3 cellular contexts compared by ENCODE assay signal in genomic region chr15:90513893-90514292, GRCh38. TPM values are rescaled to one million over a fixed set of nuclear protein-coding genes. Genes with fewer than 3 reads are reported as not detected.
DNase-seq lines count a peak whose midpoint lies in the region; ATAC-seq, FAIRE-seq and TF ChIP-seq lines count a peak whose summit lies in the region.
"Not testable (repeated sequence)": the region's sequence is repeated elsewhere in the genome, so short reads cannot be mapped to it uniquely, and the experiment has no call there.

No MANE protein-coding gene starts in this region.

- not testable (repeated sequence) for H3K79me2 ChIP-seq in HepG2 (ENCODE audit: insufficient read depth, low read length)

- not testable (repeated sequence) for H3K36me3 ChIP-seq in HEK293 (ENCODE audit: control insufficient read depth in 2 of 2, insufficient read depth in 1 of 2, low read length in 2 of 2); HepG2 (replicated peaks in 1 of 2; ENCODE audit: control insufficient read depth in 1 of 2, insufficient read depth in 2 of 2, low read length in 2 of 2)

- not testable (repeated sequence) for H3K27me3 ChIP-seq in HepG2 (ENCODE audit: control insufficient read depth in 1 of 2, insufficient read depth in 2 of 2, low read length in 2 of 2)

- not testable (repeated sequence) for H3K4me3 ChIP-seq in A549; HEK293 (ENCODE audit: low read depth, low read length); HepG2 (replicated peaks in 1 of 3; ENCODE audit: insufficient read depth in 1 of 3, low read depth in 2 of 3, low read length in 3 of 3)

- 0 out of 3 replicates have a peak overlapping the region, but pooled peaks have one; percentile 9 for H3K4me2 ChIP-seq in A549
- H3K4me2 ChIP-seq in HepG2 (ENCODE audit: low read depth, low read length) = not testable (repeated sequence)

- BruUV-seq in HepG2 (replicated peaks; lab: Mats Ljungman, UMichigan) = not testable (repeated sequence)

- POLR2A ChIA-PET in A549 (lab: Yijun Ruan, JAX); HEK293 (lab: Yijun Ruan, JAX); HepG2 (lab: Yijun Ruan, JAX): not testable (repeated sequence)

- H3K9me3 ChIP-seq in A549; HEK293 (ENCODE audit: control insufficient read depth, insufficient read depth, low read depth, low read length): not testable (repeated sequence)
- H3K9me3 ChIP-seq in HepG2 (ENCODE audit: low read length) = peaks cover 14% of the 10 kb centered on the region; the same call in 1 of the 2 replicates

- TF ChIP-seq POLR2A in A549 (IDR thresholded peaks at IDR 0.05; ENCODE audit: low read length); HepG2 (IDR thresholded peaks at IDR 0.05; ENCODE audit: insufficient read depth in 1 of 2, low read depth in 2 of 2, low read length in 2 of 2): not testable (repeated sequence)

- in situ Hi-C loops in HepG2 (cut with HindIII; ENCODE audit: extremely low pct_ligation_motif_present, low pct_unique_long_range_greater_than_20kb) = not testable (repeated sequence)

- FAIRE-seq in A549 (lab: Jason Lieb, UNC); HepG2 (lab: Jason Lieb, UNC): not testable (repeated sequence)

- intact Hi-C loops in HepG2 (cut with micrococcal nuclease; ENCODE audit: unreplicated experiment) = not testable (repeated sequence)

- not testable (repeated sequence) for H2AFZ ChIP-seq in HepG2 (ENCODE audit: low read length)

- not testable (repeated sequence) for H4K20me1 ChIP-seq in HepG2 (ENCODE audit: insufficient read depth, low read length)

- not testable (repeated sequence) for TF ChIP-seq EP300 in A549 (IDR thresholded peaks at IDR 0.05); HepG2 (IDR thresholded peaks at IDR 0.05; ENCODE audit: low read depth in 2 of 2, low read length in 2 of 2); HepG2 (CRISPR knock-in tag; IDR thresholded peaks at IDR 0.05; ENCODE audit: borderline replicate concordance)

- TF ChIP-seq CTCF in A549 (IDR thresholded peaks at IDR 0.05); HEK293 (tag by site-specific recombination; IDR thresholded peaks at IDR 0.05); HepG2 (CRISPR knock-in tag; IDR thresholded peaks at IDR 0.05): not testable (repeated sequence)

- not testable (repeated sequence) for H3K9ac ChIP-seq in HepG2 (ENCODE audit: insufficient read depth, low read depth, low read length)

- WGBS in A549 (ENCODE audit: missing lambda C conversion rate) = 72% methylated on average over 2 of the region's 2 CpGs
- WGBS in HepG2 (ENCODE audit: low lambda C conversion rate) = 42% methylated on average over 2 of the region's 2 CpGs

- not testable (repeated sequence) for ATAC-seq in A549, HepG2

- not testable (repeated sequence) for H3K4me1 ChIP-seq in A549; HEK293 (ENCODE audit: control insufficient read depth, insufficient read depth, low read length); HepG2 (ENCODE audit: insufficient read depth, low read length)

- CTCF ChIA-PET in A549 (lab: Yijun Ruan, JAX) (interaction anchor here (0.7 to 3.6 kb wide), 5 partner anchors 14 to 418 kb away, joined by 3 to 22 read pairs (median 3); no protein-coding TSS in a partner anchor), HEK293 (lab: Yijun Ruan, JAX) (interaction anchor here (0.6 to 1.5 kb wide), 5 partner anchors 25 to 372 kb away, joined by 3 to 4 read pairs (median 3); no protein-coding TSS in a partner anchor)
- CTCF ChIA-PET in HepG2 (lab: Yijun Ruan, JAX; ENCODE audit: low intra/inter-chr PET ratio, low total read pairs) = not testable (repeated sequence)

- not testable (repeated sequence) for TF ChIP-seq RAD21 in A549 (conservative IDR thresholded peaks at IDR 0.05 in 1 of 2, IDR thresholded peaks at IDR 0.05 in 1 of 2); HepG2 (CRISPR knock-in tag; IDR thresholded peaks at IDR 0.05)

- not testable (repeated sequence) for H3K27ac ChIP-seq in A549; HEK293 (ENCODE audit: extremely low read depth, low read depth, low read length); HepG2 (ENCODE audit: extremely low read length, insufficient read depth, low read length)

- not testable (repeated sequence) for DNase-seq in A549 (ENCODE audit: low read depth in 1 of 2, low spot score in 1 of 2); HepG2 (ENCODE audit: low spot score)

TF ChIP-seq in A549, 52 proteins besides CTCF, POLR2A, EP300 and RAD21:
- TF ChIP-seq ZC3H11A (IDR thresholded peaks at IDR 0.05) = peak; percentile 93

TF ChIP-seq in HEK293, 187 proteins besides CTCF, POLR2A, EP300 and RAD21 (continues in another document):
- TF ChIP-seq ZNF555 (tag by site-specific recombination; conservative IDR thresholded peaks at IDR 0.05) (peak; percentile 89), ZBTB8A (tag by site-specific recombination; IDR thresholded peaks at IDR 0.05) (peak; percentile 75), ZNF654 (tag by site-specific recombination; IDR thresholded peaks at IDR 0.05; ENCODE audit: low read depth) (peak; percentile 32), ZNF501 (tag by site-specific recombination; IDR thresholded peaks at IDR 0.05) (peak; percentile 70; the same call in 1 of the 2 replicates), ZNF664 (tag by site-specific recombination; IDR thresholded peaks at IDR 0.05) (peak; percentile 79), ZNF558 (tag by site-specific recombination; IDR thresholded peaks at IDR 0.05) (peak; percentile 83), ZNF623 (tag by site-specific recombination; IDR thresholded peaks at IDR 0.05) (peak; percentile 82), ZNF433 (tag by site-specific recombination; IDR thresholded peaks at IDR 0.05; ENCODE audit: low read depth) (peak; percentile 38; the same call in 1 of the 2 replicates), ZNF529 (tag by site-specific recombination; IDR thresholded peaks at IDR 0.05; ENCODE audit: insufficient replicate concordance) (peak; percentile 62)

TF ChIP-seq in HepG2, 621 proteins besides CTCF, POLR2A, EP300 and RAD21:
- TF ChIP-seq GFI1 (CRISPR knock-in tag; IDR thresholded peaks at IDR 0.05; ENCODE audit: borderline replicate concordance) = 0 out of 2 replicates have a peak, but pooled peaks have one; percentile 4

RNA-seq across cellular contexts. Expression of gene CRTC3, which starts 15.8 kb away (rescaled TPM):
- polyA plus RNA-seq in A549 (2011; rRNA removed) (28.6 and 30.5 TPM in 2 replicates), A549 (2017; fragmentation: RNase III; extraction: RNeasy Plus Mini Kit Qiagen cat#74134 plus additional on column Dnase treatment) (17.5 to 20.1 TPM (median 18.2 TPM) in 3 replicates), HepG2 (2011; rRNA removed) (11.8 and 13.9 TPM in 2 replicates)
- polyA plus RNA-seq in A549 (2012; cell fraction: cytosol; rRNA removed) = 14.9 and 19.7 TPM in 2 replicates
- 40.7 and 45.9 TPM in 2 replicates for polyA plus RNA-seq in A549 (2012; cell fraction: nucleus; rRNA removed)
- 34.3 and 36.2 TPM in 2 replicates for polyA minus RNA-seq in A549 (2011; rRNA and poly(A)+ RNA removed)
- total RNA-seq in HepG2 (2016; rRNA removed; fragmentation: Illumina TruSeq; extraction: Trizol) = 6.0 and 8.4 TPM in 2 replicates
- 3.5 and 4.1 TPM in 2 replicates for total RNA-seq in HepG2 (2016; cell fraction: cytosol; rRNA removed; fragmentation: Illumina TruSeq; extraction: Trizol; ENCODE audit: low read depth)
- 5.5 and 7.9 TPM in 2 replicates for total RNA-seq in HepG2 (2016; cell fraction: insoluble cytoplasmic fraction; rRNA removed; fragmentation: Illumina TruSeq; extraction: Trizol)
- 8.5 and 9.1 TPM in 2 replicates for total RNA-seq in HepG2 (2016; cell fraction: membrane; rRNA removed; fragmentation: Illumina TruSeq; extraction: Trizol)
- total RNA-seq in HepG2 (2016; cell fraction: nucleus; rRNA removed; fragmentation: Illumina TruSeq; extraction: Trizol) = 11.9 and 14.9 TPM in 2 replicates
- 5.2 and 6.7 TPM in 2 replicates for polyA plus RNA-seq in HepG2 (2011; cell fraction: cytosol; rRNA removed)
- polyA plus RNA-seq in HepG2 (2011; cell fraction: nucleus; rRNA removed) = 13.4 and 13.8 TPM in 2 replicates
- 8.8 and 10.8 TPM in 2 replicates for polyA plus RNA-seq in HepG2 (2012)
- polyA plus RNA-seq in HepG2 (2016; cell fraction: cytosol; fragmentation: Illumina TruSeq; extraction: Trizol; ENCODE audit: low read depth) = 3.4 and 3.6 TPM in 2 replicates
- polyA plus RNA-seq in HepG2 (2016; cell fraction: insoluble cytoplasmic fraction; fragmentation: Illumina TruSeq; extraction: Trizol; ENCODE audit: low read depth) = 5.0 and 8.1 TPM in 2 replicates
- 5.3 and 5.6 TPM in 2 replicates for polyA plus RNA-seq in HepG2 (2016; cell fraction: membrane; fragmentation: Illumina TruSeq; extraction: Trizol; ENCODE audit: low read depth)
- 17.9 and 22.1 TPM in 2 replicates for polyA plus RNA-seq in HepG2 (2016; cell fraction: nucleus; fragmentation: Illumina TruSeq; extraction: Trizol; ENCODE audit: insufficient read depth, low read depth)
- 15.8 and 105 TPM in 2 replicates for polyA minus RNA-seq in HepG2 (2011; rRNA and poly(A)+ RNA removed; ENCODE audit: low replicate concordance)
- 7.3 and 8.0 TPM in 2 replicates for polyA minus RNA-seq in HepG2 (2011; cell fraction: cytosol; rRNA and poly(A)+ RNA removed)
- polyA minus RNA-seq in HepG2 (2011; cell fraction: nucleus; rRNA and poly(A)+ RNA removed) = 15.8 and 20.6 TPM in 2 replicates
